ENCODE assay signal across 9 cellular contexts in genomic region chr3:36911990-36912804, GRCh38. TPM values are rescaled to one million over a fixed set of nuclear protein-coding genes. Genes with fewer than 3 reads are reported as not detected.
DNase-seq lines count a peak whose midpoint lies in the region; ATAC-seq and TF ChIP-seq lines count a peak whose summit lies in the region.
"Had no signal": no experiment of that assay in that cellular context is flagged by ENCODE, and none has a peak within 500 bp of the region (broad histone marks: within the 10 kb centered on the region; RNA-seq: fewer than 3 reads in every experiment).

No MANE protein-coding gene starts in this region.

- no peak for TF ChIP-seq POLR2A in prostate gland (IDR thresholded peaks at IDR 0.05)

- peaks cover 3% of the 10 kb centered on the region for H3K4me1 ChIP-seq in prostate gland (replicated peaks)

- intact Hi-C loops in activated CD4-positive, alpha-beta T cell treated with anti-CD3 and anti-CD28 coated beads for 36 hours (cut with DNase I, micrococcal nuclease): loop anchor here (1.0 to 2.0 kb wide), 5 partner anchors 32 to 262 kb away; partner anchors contain the start of genes EPM2AIP1 (in 1 of the 2), LRRFIP2 (in 1 of the 2), MLH1 (in 1 of the 2) and TRANK1 (in 1 of the 2)
- intact Hi-C loops in prostate gland (cut with DNase I): no loop called here

- peaks cover 2% of the 10 kb centered on the region for H3K27me3 Mint-ChIP-seq in activated CD4-positive, alpha-beta T cell treated with anti-CD3 and anti-CD28 coated beads for 36 hours
- H3K27me3 Mint-ChIP-seq in activated T-helper 17 cell treated with anti-CD3 and anti-CD28 coated beads, Interleukin-2, amount 50 U/mL, for 72 hours: no peaks in the 10 kb centered on the region

- H3K27ac ChIP-seq in prostate gland: peak overlapping the region in 1 of 2 donors; percentile 2

- no peaks in the 10 kb centered on the region for H3K9me3 Mint-ChIP-seq in activated CD4-positive, alpha-beta T cell treated with anti-CD3 and anti-CD28 coated beads for 36 hours (ENCODE audit: low read depth)
- H3K9me3 Mint-ChIP-seq in activated T-helper 17 cell treated with anti-CD3 and anti-CD28 coated beads, Interleukin-2, amount 50 U/mL, for 72 hours: no peaks in the 10 kb centered on the region

- CTCF ChIA-PET in activated CD4-positive, alpha-beta T cell treated with anti-CD3 and anti-CD28 coated beads for 36 hours (lab: Charles Lee): interaction anchor here (0.6 to 1.7 kb wide), 4 partner anchors 11 to 46 kb away, joined by 3 to 6 read pairs (median 5); no protein-coding TSS in a partner anchor

- H3K4me1 Mint-ChIP-seq in activated CD4-positive, alpha-beta T cell treated with anti-CD3 and anti-CD28 coated beads for 36 hours: peaks cover 44% of the 10 kb centered on the region
- H3K4me1 Mint-ChIP-seq in activated T-helper 17 cell treated with anti-CD3 and anti-CD28 coated beads, Interleukin-2, amount 50 U/mL, for 72 hours: peaks cover 34% of the 10 kb centered on the region

- H3K36me3 Mint-ChIP-seq in activated CD4-positive, alpha-beta T cell treated with anti-CD3 and anti-CD28 coated beads for 36 hours (ENCODE audit: low read depth): no peaks in the 10 kb centered on the region
- H3K36me3 Mint-ChIP-seq in activated T-helper 17 cell treated with anti-CD3 and anti-CD28 coated beads, Interleukin-2, amount 50 U/mL, for 72 hours (ENCODE audit: low read depth): no peaks in the 10 kb centered on the region

- H3K27me3 ChIP-seq in prostate gland (replicated peaks; ENCODE audit: insufficient read depth): no peaks in the 10 kb centered on the region
- H3K27me3 ChIP-seq: thyroid gland had no signal

- POLR2A ChIA-PET in activated CD4-positive, alpha-beta T cell treated with anti-CD3 and anti-CD28 coated beads for 36 hours (lab: Charles Lee): interaction anchor here (0.9 to 1.3 kb wide), 2 partner anchors 30 to 81 kb away, joined by 3 to 4 read pairs; partner anchors contain the start of genes EPM2AIP1 and MLH1

- peak; percentile 57 for DNase-seq in activated CD4-positive, alpha-beta T cell treated with anti-CD3 and anti-CD28 coated beads for 36 hours
- no peak for DNase-seq in activated CD4-positive, alpha-beta T cell treated with anti-CD3 and anti-CD28 coated beads, Interleukin-2, amount 50 U/mL, for 4 hours
- DNase-seq in H4 (ENCODE audit: low spot score) (peak; percentile 79), LHCN-M2 (ENCODE audit: low read depth) (peak; percentile 63), islet precursor cell (peak; percentile 43), prostate gland (ENCODE audit: low spot score) (no peak), NCI-H1048 (lab: John Stamatoyannopoulos, UW) (no peak)

- peak overlapping the region; percentile 85 for H3K27ac Mint-ChIP-seq in activated CD4-positive, alpha-beta T cell treated with anti-CD3 and anti-CD28 coated beads for 36 hours
- H3K27ac Mint-ChIP-seq in activated T-helper 17 cell treated with anti-CD3 and anti-CD28 coated beads, Interleukin-2, amount 50 U/mL, for 72 hours: peak overlapping the region; percentile 39

- H3K9me3 ChIP-seq in prostate gland: no peaks in the 10 kb centered on the region
- H3K9me3 ChIP-seq: thyroid gland had no signal

- 47% methylated on average over 4 of the region's 4 CpGs for WGBS in prostate gland

- H3K4me3 Mint-ChIP-seq in activated CD4-positive, alpha-beta T cell treated with anti-CD3 and anti-CD28 coated beads for 36 hours: peak overlapping the region; percentile 61
- H3K4me3 Mint-ChIP-seq in activated T-helper 17 cell treated with anti-CD3 and anti-CD28 coated beads, Interleukin-2, amount 50 U/mL, for 72 hours: peak overlapping the region; percentile 47

- no peaks in the 10 kb centered on the region for H3K36me3 ChIP-seq in prostate gland
- H3K36me3 ChIP-seq: thyroid gland had no signal

- ATAC-seq in activated CD4-positive, alpha-beta T cell treated with anti-CD3 and anti-CD28 coated beads for 36 hours: peak; percentile 87
- ATAC-seq in activated T-helper 17 cell treated with anti-CD3 and anti-CD28 coated beads, Interleukin-2, amount 50 U/mL, for 72 hours (replicated peaks): peak; percentile 88

- peak overlapping the region in 1 of 2 donors; percentile 5 for H3K4me3 ChIP-seq in prostate gland
- H3K4me3 ChIP-seq: thyroid gland had no signal

- no peak for TF ChIP-seq CTCF in prostate gland (IDR thresholded peaks at IDR 0.05)

RNA-seq across cellular contexts. Expression of gene TRANK1, which starts 32.7 kb away (rescaled TPM):
- total RNA-seq in activated CD4-positive, alpha-beta T cell treated with anti-CD3 and anti-CD28 coated beads for 36 hours: 10 to 100 TPM; 12.0 to 13.2 TPM
- 9.7 and 11.4 TPM in 2 replicates for total RNA-seq in H4 (2014; rRNA removed; shearing (Covaris generic))
- total RNA-seq in LHCN-M2 (2014; rRNA removed) (3.4 and 8.4 TPM in 2 replicates), prostate gland (10 to 100 TPM in 1 of 2 donors, 1 to 10 TPM in 1; 9.4 to 17.4 TPM)
- polyA plus RNA-seq in LHCN-M2 (2012): 4.6 TPM
- total RNA-seq in activated T-helper 17 cell treated with anti-CD3 and anti-CD28 coated beads, Interleukin-2, amount 50 U/mL, for 72 hours: 10 to 100 TPM; 12.3 to 12.8 TPM

Comparison
In these comparisons a context has a peak if more than half of its experiments do, and no peak if none do; other contexts are left out.
1. DNase-seq: peak in activated CD4-positive, alpha-beta T cell treated with anti-CD3 and anti-CD28 coated beads for 36 hours (single experiment), H4 (single experiment), LHCN-M2 (single experiment) and islet precursor cell (single experiment); none in activated CD4-positive, alpha-beta T cell treated with anti-CD3 and anti-CD28 coated beads, Interleukin-2, amount 50 U/mL, for 4 hours (0 of 2), prostate gland (single experiment) and NCI-H1048 (single experiment).